Comparison of ENCODE assay signal across 19 cellular contexts in the genomic region with DNA sequence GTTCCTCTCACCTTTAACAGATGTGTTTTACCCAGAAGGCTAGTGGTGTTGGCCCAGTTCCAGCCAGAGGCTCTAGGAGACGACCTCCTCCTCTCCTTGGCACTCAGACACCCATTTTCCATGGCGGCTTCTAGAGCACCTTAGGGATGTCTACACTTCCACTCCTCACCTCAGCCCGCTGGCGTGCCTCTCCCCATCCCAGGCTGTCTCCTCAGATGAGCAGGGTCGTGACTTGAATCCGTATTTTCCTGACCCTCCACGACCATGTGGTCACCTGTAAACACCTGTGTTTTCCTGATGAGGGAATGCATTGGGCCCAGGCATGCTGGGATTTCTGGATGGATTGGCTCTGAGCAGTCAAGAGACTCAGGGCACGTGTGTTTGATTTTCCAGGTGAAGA. TPM values are rescaled to one million over a fixed set of nuclear protein-coding genes. Genes with fewer than 3 reads are reported as not detected.
DNase-seq lines count a peak whose midpoint lies in the region; ATAC-seq and TF ChIP-seq lines count a peak whose summit lies in the region.
"Had no signal": no experiment of that assay in that cellular context is flagged by ENCODE, and none has a peak within 500 bp of the region (broad histone marks: within the 10 kb centered on the region; RNA-seq: fewer than 3 reads in every experiment).

No MANE protein-coding gene starts in this region.

- H3K9me3 Mint-ChIP-seq in dendritic cell treated with granulocyte-macrophage colony-stimulating factor and Interleukin-4, amounts not matched to agents 40 ng/mL and 50 ng/mL, for 4 days = no peaks in the 10 kb centered on the region
- H3K9me3 Mint-ChIP-seq in stimulated activated naive B cell treated with anti-CD40 and anti-IgM and Interleukin-4, amounts not matched to agents 10 μg/mL and 1 μg/mL and 100 μg/mL, for 72 hours = no peaks in the 10 kb centered on the region
- H3K9me3 Mint-ChIP-seq: CD4-positive, alpha-beta T cell had no signal

- H3K9me3 ChIP-seq in left ventricle myocardium inferior (replicated peaks) (no peaks in the 10 kb centered on the region), neutrophil (no peaks in the 10 kb centered on the region)

- H3K4me1 ChIP-seq in left ventricle myocardium inferior = peaks cover 28% of the 10 kb centered on the region
- peaks cover 100% of the 10 kb centered on the region in 2 experiments for H3K4me1 ChIP-seq in neutrophil (ENCODE audit: control insufficient read depth in 1 of 2, insufficient read depth in 1 of 2, low read depth in 1 of 2, low read length in 1 of 2)

- no peaks in the 10 kb centered on the region for H3K27me3 Mint-ChIP-seq in dendritic cell treated with granulocyte-macrophage colony-stimulating factor and Interleukin-4, amounts not matched to agents 40 ng/mL and 50 ng/mL, for 4 days
- peaks cover 21 to 30% of the 10 kb centered on the region in 2 donors for H3K27me3 Mint-ChIP-seq in stimulated activated naive B cell treated with anti-CD40 and anti-IgM and Interleukin-4, amounts not matched to agents 10 μg/mL and 1 μg/mL and 100 μg/mL, for 72 hours

- peak overlapping the region; percentile 93 for H3K27ac Mint-ChIP-seq in dendritic cell treated with granulocyte-macrophage colony-stimulating factor and Interleukin-4, amounts not matched to agents 40 ng/mL and 50 ng/mL, for 4 days
- H3K27ac Mint-ChIP-seq in stimulated activated naive B cell treated with anti-CD40 and anti-IgM and Interleukin-4, amounts not matched to agents 10 μg/mL and 1 μg/mL and 100 μg/mL, for 72 hours = no peak overlapping the region
- H3K27ac Mint-ChIP-seq: B cell; CD4-positive, alpha-beta T cell had no signal

- H3K36me3 Mint-ChIP-seq in dendritic cell treated with granulocyte-macrophage colony-stimulating factor and Interleukin-4, amounts not matched to agents 40 ng/mL and 50 ng/mL, for 4 days (ENCODE audit: low read depth) = peaks cover 50% of the 10 kb centered on the region
- no peaks in the 10 kb centered on the region for H3K36me3 Mint-ChIP-seq in stimulated activated naive B cell treated with anti-CD40 and anti-IgM and Interleukin-4, amounts not matched to agents 10 μg/mL and 1 μg/mL and 100 μg/mL, for 72 hours

- peak overlapping the region; percentile 39 for H3K27ac ChIP-seq in left ventricle myocardium inferior (replicated peaks)
- peak overlapping the region; percentile 86 for H3K27ac ChIP-seq in neutrophil

- no peak overlapping the region for H3K4me3 ChIP-seq in left ventricle myocardium inferior
- H3K4me3 ChIP-seq in neutrophil (ENCODE audit: low read depth in 1 of 2, low read length in 1 of 2) = peak overlapping the region in 1 of 2 experiments; percentile 30
- H3K4me3 ChIP-seq: GM12878 had no signal

- H3K4me3 Mint-ChIP-seq in dendritic cell treated with granulocyte-macrophage colony-stimulating factor and Interleukin-4, amounts not matched to agents 40 ng/mL and 50 ng/mL, for 4 days = no peak overlapping the region
- no peak overlapping the region for H3K4me3 Mint-ChIP-seq in stimulated activated naive B cell treated with anti-CD40 and anti-IgM and Interleukin-4, amounts not matched to agents 10 μg/mL and 1 μg/mL and 100 μg/mL, for 72 hours
- H3K4me3 Mint-ChIP-seq: B cell; CD4-positive, alpha-beta T cell had no signal

- H3K27me3 ChIP-seq in left ventricle myocardium inferior (ENCODE audit: low read depth) (no peaks in the 10 kb centered on the region), neutrophil (no peaks in the 10 kb centered on the region)

- DNase-seq in left ventricle myocardium inferior (no peak), cardiac septum (ENCODE audit: low spot score) (no peak), NCI-H1105 treated with DMSO at 0.1 percent for 48 hours (lab: John Stamatoyannopoulos, UW) (no peak), cortex of kidney (lab: John Stamatoyannopoulos, UW) (no peak)
- DNase-seq in stimulated activated naive B cell treated with anti-CD40 and anti-IgM and Interleukin-4, amounts not matched to agents 10 μg/mL and 1 μg/mL and 100 μg/mL, for 72 hours = no peak
- DNase-seq: CD4-positive, alpha-beta T cell; DMS53; EL; KBM-7; NCI-H1694 treated with DMSO at 0.1 percent for 48 hours; NCI-H510A treated with DMSO at 0.1 percent for 48 hours; PC-3; RPMI8226; SIG-M5 had no signal

- H3K36me3 ChIP-seq in left ventricle myocardium inferior (no peaks in the 10 kb centered on the region), neutrophil (no peaks in the 10 kb centered on the region)

- no peak for TF ChIP-seq CTCF in left ventricle myocardium inferior (IDR thresholded peaks at IDR 0.05; ENCODE audit: borderline replicate concordance)
- TF ChIP-seq CTCF in neutrophil (IDR thresholded peaks at IDR 0.05) = no peak

- H3K4me1 Mint-ChIP-seq in dendritic cell treated with granulocyte-macrophage colony-stimulating factor and Interleukin-4, amounts not matched to agents 40 ng/mL and 50 ng/mL, for 4 days (ENCODE audit: low read depth) = peaks cover 92% of the 10 kb centered on the region
- peaks cover 13 to 18% of the 10 kb centered on the region in 2 donors for H3K4me1 Mint-ChIP-seq in stimulated activated naive B cell treated with anti-CD40 and anti-IgM and Interleukin-4, amounts not matched to agents 10 μg/mL and 1 μg/mL and 100 μg/mL, for 72 hours

- no peak for ATAC-seq in stimulated activated naive B cell treated with anti-CD40 and anti-IgM and Interleukin-4, amounts not matched to agents 10 μg/mL and 1 μg/mL and 100 μg/mL, for 72 hours (replicated peaks)
- no peak for ATAC-seq in SK-N-SH treated with all-trans-retinoic acid at 6 μM for 48 hours
- ATAC-seq: GM12878, PC-3 had no signal

- intact Hi-C loops in left ventricle myocardium inferior (cut with micrococcal nuclease) = no loop called here
- intact Hi-C loops in cardiac septum (cut with DNase I) = no loop called here
- intact Hi-C loops in dendritic cell treated with granulocyte-macrophage colony-stimulating factor and Interleukin-4, amounts not matched to agents 40 ng/mL and 50 ng/mL, for 4 days (cut with micrococcal nuclease) = no loop called here

TF ChIP-seq in SK-N-SH treated with all-trans-retinoic acid at 6 μM for 48 hours, 23 proteins besides CTCF, POLR2A, EP300 and RAD21 (continues in another document):
- TF ChIP-seq RARB (CRISPR knock-in tag; IDR thresholded peaks at IDR 0.05) = no peak
- TF ChIP-seq ZNF8 (CRISPR knock-in tag; IDR thresholded peaks at IDR 0.05) = no peak
- TF ChIP-seq ZNF70 (CRISPR knock-in tag; IDR thresholded peaks at IDR 0.05) = no peak
- TF ChIP-seq, protein P1, sequence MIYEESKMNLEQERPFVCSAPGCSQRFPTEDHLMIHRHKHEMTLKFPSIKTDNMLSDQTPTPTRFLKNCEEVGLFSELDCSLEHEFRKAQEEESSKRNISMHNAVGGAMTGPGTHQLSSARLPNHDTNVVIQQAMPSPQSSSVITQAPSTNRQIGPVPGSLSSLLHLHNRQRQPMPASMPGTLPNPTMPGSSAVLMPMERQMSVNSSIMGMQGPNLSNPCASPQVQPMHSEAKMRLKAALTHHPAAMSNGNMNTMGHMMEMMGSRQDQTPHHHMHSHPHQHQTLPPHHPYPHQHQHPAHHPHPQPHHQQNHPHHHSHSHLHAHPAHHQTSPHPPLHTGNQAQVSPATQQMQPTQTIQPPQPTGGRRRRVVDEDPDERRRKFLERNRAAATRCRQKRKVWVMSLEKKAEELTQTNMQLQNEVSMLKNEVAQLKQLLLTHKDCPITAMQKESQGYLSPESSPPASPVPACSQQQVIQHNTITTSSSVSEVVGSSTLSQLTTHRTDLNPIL (CRISPR knock-in tag; IDR thresholded peaks at IDR 0.05; ENCODE audit: low read depth) = no peak
- TF ChIP-seq OSR1 (CRISPR knock-in tag; IDR thresholded peaks at IDR 0.05) = no peak
- no peak for TF ChIP-seq TCF4 (CRISPR knock-in tag; IDR thresholded peaks at IDR 0.05; ENCODE audit: borderline replicate concordance)
- no peak for TF ChIP-seq ZC3H10 (CRISPR knock-in tag; IDR thresholded peaks at IDR 0.05)
- TF ChIP-seq, protein P2, sequence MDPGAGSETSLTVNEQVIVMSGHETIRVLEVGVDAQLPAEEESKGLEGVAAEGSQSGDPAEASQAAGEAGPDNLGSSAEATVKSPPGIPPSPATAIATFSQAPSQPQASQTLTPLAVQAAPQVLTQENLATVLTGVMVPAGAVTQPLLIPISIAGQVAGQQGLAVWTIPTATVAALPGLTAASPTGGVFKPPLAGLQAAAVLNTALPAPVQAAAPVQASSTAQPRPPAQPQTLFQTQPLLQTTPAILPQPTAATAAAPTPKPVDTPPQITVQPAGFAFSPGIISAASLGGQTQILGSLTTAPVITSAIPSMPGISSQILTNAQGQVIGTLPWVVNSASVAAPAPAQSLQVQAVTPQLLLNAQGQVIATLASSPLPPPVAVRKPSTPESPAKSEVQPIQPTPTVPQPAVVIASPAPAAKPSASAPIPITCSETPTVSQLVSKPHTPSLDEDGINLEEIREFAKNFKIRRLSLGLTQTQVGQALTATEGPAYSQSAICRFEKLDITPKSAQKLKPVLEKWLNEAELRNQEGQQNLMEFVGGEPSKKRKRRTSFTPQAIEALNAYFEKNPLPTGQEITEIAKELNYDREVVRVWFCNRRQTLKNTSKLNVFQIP (CRISPR knock-in tag; IDR thresholded peaks at IDR 0.05; ENCODE audit: borderline replicate concordance, low read depth) = no peak
- TF ChIP-seq GLIS3 (CRISPR knock-in tag; IDR thresholded peaks at IDR 0.05) = no peak
- no peak for TF ChIP-seq ISL1 (CRISPR knock-in tag; IDR thresholded peaks at IDR 0.05)
- TF ChIP-seq, protein P3, sequence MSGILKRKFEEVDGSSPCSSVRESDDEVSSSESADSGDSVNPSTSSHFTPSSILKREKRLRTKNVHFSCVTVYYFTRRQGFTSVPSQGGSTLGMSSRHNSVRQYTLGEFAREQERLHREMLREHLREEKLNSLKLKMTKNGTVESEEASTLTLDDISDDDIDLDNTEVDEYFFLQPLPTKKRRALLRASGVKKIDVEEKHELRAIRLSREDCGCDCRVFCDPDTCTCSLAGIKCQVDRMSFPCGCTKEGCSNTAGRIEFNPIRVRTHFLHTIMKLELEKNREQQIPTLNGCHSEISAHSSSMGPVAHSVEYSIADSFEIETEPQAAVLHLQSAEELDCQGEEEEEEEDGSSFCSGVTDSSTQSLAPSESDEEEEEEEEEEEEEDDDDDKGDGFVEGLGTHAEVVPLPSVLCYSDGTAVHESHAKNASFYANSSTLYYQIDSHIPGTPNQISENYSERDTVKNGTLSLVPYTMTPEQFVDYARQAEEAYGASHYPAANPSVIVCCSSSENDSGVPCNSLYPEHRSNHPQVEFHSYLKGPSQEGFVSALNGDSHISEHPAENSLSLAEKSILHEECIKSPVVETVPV (CRISPR knock-in tag; IDR thresholded peaks at IDR 0.05) = no peak

RNA-seq across cellular contexts. Expression of gene RIN3, which starts 21.8 kb away (rescaled TPM):
- total RNA-seq in left ventricle myocardium inferior (13.8 TPM), cardiac septum (12.1 TPM)
